Comparison of ENCODE assay signal across 11 cellular contexts in the genomic region with DNA sequence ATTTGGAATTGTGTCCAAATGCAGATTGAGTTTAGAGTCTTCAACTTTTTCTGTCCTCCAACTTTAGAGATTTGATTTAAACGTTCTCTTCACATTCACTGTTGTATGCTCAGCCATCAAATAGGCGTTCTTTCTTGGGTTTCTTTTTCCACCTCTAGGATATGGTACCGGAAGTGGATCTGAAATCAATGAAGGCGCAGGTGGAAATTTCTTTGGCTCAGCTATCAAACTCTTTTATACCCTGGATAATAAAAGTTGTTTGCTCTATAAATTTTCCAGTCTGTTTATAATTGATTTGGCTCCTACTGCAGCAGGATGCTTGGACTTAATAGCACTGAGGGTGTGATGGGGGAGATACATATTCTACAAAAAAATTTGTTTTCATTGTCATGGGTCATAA. TPM values are rescaled to one million over a fixed set of nuclear protein-coding genes. Genes with fewer than 3 reads are reported as not detected.
DNase-seq lines count a peak whose midpoint lies in the region; ATAC-seq and TF ChIP-seq lines count a peak whose summit lies in the region.
"Had no signal": no experiment of that assay in that cellular context is flagged by ENCODE, and none has a peak within 500 bp of the region (broad histone marks: within the 10 kb centered on the region; RNA-seq: fewer than 3 reads in every experiment).

No MANE protein-coding gene starts in this region.

- TF ChIP-seq CTCF in uterus (IDR thresholded peaks at IDR 0.05) = no peak

- no peak for ATAC-seq in activated T-cell treated with anti-CD3 and anti-CD28 coated beads, Interleukin-2, amount 50 U/mL, for 72 hours (replicated peaks in 1 of 2)
- ATAC-seq in stimulated activated naive CD8-positive, alpha-beta T cell treated with anti-CD3 and anti-CD28 coated beads, Interleukin-15, amount 100 ng/mL, for 72 hours = no peak
- no peak for ATAC-seq in GM21390 (IDR thresholded peaks at IDR 0.05; ENCODE audit: unreplicated experiment)

- POLR2A ChIA-PET in activated CD4-positive, alpha-beta memory T cell treated with anti-CD3 and anti-CD28 coated beads, Interleukin-2, amount 10 ng/mL, durations not matched to agents 7 days and 5 days (lab: Charles Lee) = no interaction called here

- peak overlapping the region; percentile 97 for H3K27ac Mint-ChIP-seq in activated T-cell treated with anti-CD3 and anti-CD28 coated beads, Interleukin-2, amount 50 U/mL, for 72 hours
- peak overlapping the region; percentile 37 for H3K27ac Mint-ChIP-seq in activated CD4-positive, alpha-beta memory T cell treated with anti-CD3 and anti-CD28 coated beads, Interleukin-2, amount 10 ng/mL, durations not matched to agents 7 days and 5 days
- H3K27ac Mint-ChIP-seq in stimulated activated naive CD8-positive, alpha-beta T cell treated with anti-CD3 and anti-CD28 coated beads, Interleukin-15, amount 100 ng/mL, for 72 hours = no peak overlapping the region

- H3K36me3 ChIP-seq in iPS-20b (ENCODE audit: insufficient read depth, low read depth, low read length) (peaks cover 3% of the 10 kb centered on the region; the same call in 1 of the 2 replicates), uterus (no peaks in the 10 kb centered on the region)

- CTCF ChIA-PET in activated CD4-positive, alpha-beta memory T cell treated with anti-CD3 and anti-CD28 coated beads, Interleukin-2, amount 10 ng/mL, durations not matched to agents 7 days and 5 days (lab: Charles Lee) = no interaction called here

- no peaks in the 10 kb centered on the region for H3K9me3 ChIP-seq in iPS-20b (ENCODE audit: insufficient read depth, low read depth, low read length)
- H3K9me3 ChIP-seq in uterus = no peaks in the 10 kb centered on the region

- H3K9me3 Mint-ChIP-seq in activated T-cell treated with anti-CD3 and anti-CD28 coated beads, Interleukin-2, amount 50 U/mL, for 72 hours = no peaks in the 10 kb centered on the region
- H3K9me3 Mint-ChIP-seq in activated CD4-positive, alpha-beta memory T cell treated with anti-CD3 and anti-CD28 coated beads, Interleukin-2, amount 10 ng/mL, durations not matched to agents 7 days and 5 days = no peaks in the 10 kb centered on the region
- no peaks in the 10 kb centered on the region for H3K9me3 Mint-ChIP-seq in stimulated activated naive CD8-positive, alpha-beta T cell treated with anti-CD3 and anti-CD28 coated beads, Interleukin-15, amount 100 ng/mL, for 72 hours

- H3K4me3 ChIP-seq in iPS-20b (ENCODE audit: low read length) (peak overlapping the region; percentile 5; the same call in 1 of the 2 replicates), uterus (no peak overlapping the region)

- no peak overlapping the region for H3K9ac ChIP-seq in iPS-20b (ENCODE audit: low read depth, low read length)

- peaks cover 14% of the 10 kb centered on the region for H3K27me3 ChIP-seq in iPS-20b (ENCODE audit: insufficient read depth, low read length)
- H3K27me3 ChIP-seq in uterus = no peaks in the 10 kb centered on the region

- no peak for TF ChIP-seq POLR2A in uterus (IDR thresholded peaks at IDR 0.05)

- no peaks in the 10 kb centered on the region for H3K4me1 ChIP-seq in iPS-20b (ENCODE audit: insufficient read depth, low read length)
- peaks cover 0 to 9% of the 10 kb centered on the region in 2 donors for H3K4me1 ChIP-seq in uterus

- H3K27ac ChIP-seq in iPS-20b (ENCODE audit: low read length) (no peak overlapping the region), uterus (no peak overlapping the region)

- peak overlapping the region; percentile 93 to 98 for H3K4me3 Mint-ChIP-seq in activated T-cell treated with anti-CD3 and anti-CD28 coated beads, Interleukin-2, amount 50 U/mL, for 72 hours
- H3K4me3 Mint-ChIP-seq in activated CD4-positive, alpha-beta memory T cell treated with anti-CD3 and anti-CD28 coated beads, Interleukin-2, amount 10 ng/mL, durations not matched to agents 7 days and 5 days = peak overlapping the region; percentile 86
- peak overlapping the region; percentile 89 to 95 for H3K4me3 Mint-ChIP-seq in stimulated activated naive CD8-positive, alpha-beta T cell treated with anti-CD3 and anti-CD28 coated beads, Interleukin-15, amount 100 ng/mL, for 72 hours

- intact Hi-C loops in uterus (cut with DNase I; ENCODE audit: low total_unique reads) = no loop called here

- H3K36me3 Mint-ChIP-seq in activated T-cell treated with anti-CD3 and anti-CD28 coated beads, Interleukin-2, amount 50 U/mL, for 72 hours (ENCODE audit: insufficient read depth in 2 of 2) = peaks cover 2 to 8% of the 10 kb centered on the region in 2 donors
- H3K36me3 Mint-ChIP-seq in activated CD4-positive, alpha-beta memory T cell treated with anti-CD3 and anti-CD28 coated beads, Interleukin-2, amount 10 ng/mL, durations not matched to agents 7 days and 5 days (ENCODE audit: low read depth) = peaks cover 30% of the 10 kb centered on the region

- peaks cover 69% of the 10 kb centered on the region for H3K4me1 Mint-ChIP-seq in activated T-cell treated with anti-CD3 and anti-CD28 coated beads, Interleukin-2, amount 50 U/mL, for 72 hours (ENCODE audit: low read depth)
- H3K4me1 Mint-ChIP-seq in activated CD4-positive, alpha-beta memory T cell treated with anti-CD3 and anti-CD28 coated beads, Interleukin-2, amount 10 ng/mL, durations not matched to agents 7 days and 5 days = peaks cover 49% of the 10 kb centered on the region
- H3K4me1 Mint-ChIP-seq in stimulated activated naive CD8-positive, alpha-beta T cell treated with anti-CD3 and anti-CD28 coated beads, Interleukin-15, amount 100 ng/mL, for 72 hours = peaks cover 63% of the 10 kb centered on the region

- no peaks in the 10 kb centered on the region for H3K27me3 Mint-ChIP-seq in activated T-cell treated with anti-CD3 and anti-CD28 coated beads, Interleukin-2, amount 50 U/mL, for 72 hours (ENCODE audit: low read depth)
- H3K27me3 Mint-ChIP-seq in activated CD4-positive, alpha-beta memory T cell treated with anti-CD3 and anti-CD28 coated beads, Interleukin-2, amount 10 ng/mL, durations not matched to agents 7 days and 5 days = no peaks in the 10 kb centered on the region
- H3K27me3 Mint-ChIP-seq in stimulated activated naive CD8-positive, alpha-beta T cell treated with anti-CD3 and anti-CD28 coated beads, Interleukin-15, amount 100 ng/mL, for 72 hours = no peaks in the 10 kb centered on the region

- no peak for DNase-seq in activated T-cell treated with anti-CD3 and anti-CD28 coated beads, Interleukin-2, amount 50 U/mL, for 72 hours
- DNase-seq in activated T-cell treated with anti-CD3 and anti-CD28 coated beads for 4 hours = no peak
- DNase-seq in activated CD4-positive, alpha-beta memory T cell treated with anti-CD3 and anti-CD28 coated beads, Interleukin-2, amount 10 ng/mL, durations not matched to agents 7 days and 5 days = no peak
- DNase-seq in stimulated activated naive CD8-positive, alpha-beta T cell treated with anti-CD3 and anti-CD28 coated beads, Interleukin-15, amount 100 ng/mL, for 72 hours = no peak
- DNase-seq in stimulated activated CD4-positive, alpha-beta T cell treated with anti-CD3 and anti-CD28 coated beads, Interleukin-1b, Interleukin-23, amount 100 ng/mL, for 48 hours = no peak
- DNase-seq in uterus = no peak
- DNase-seq: foreskin melanocyte, NCI-H345, retina had no signal

RNA-seq across cellular contexts. Expression of gene COG3, which starts 1.6 kb away (rescaled TPM):
- total RNA-seq in activated T-cell treated with anti-CD3 and anti-CD28 coated beads, Interleukin-2, amount 50 U/mL, for 72 hours = 10 to 100 TPM; 28.0 to 29.8 TPM
- total RNA-seq in activated CD4-positive, alpha-beta memory T cell treated with anti-CD3 and anti-CD28 coated beads, Interleukin-2, amount 10 ng/mL, durations not matched to agents 7 days and 5 days = 10 to 100 TPM; 24.6 to 26.5 TPM
- total RNA-seq in uterus = 10 to 100 TPM; 26.2 to 57.4 (median 36.5) TPM

RNA-seq across cellular contexts. Expression of gene SLC25A30, which starts 48.2 kb away (rescaled TPM):
- 10 to 100 TPM; 17.9 to 19.8 TPM for total RNA-seq in activated T-cell treated with anti-CD3 and anti-CD28 coated beads, Interleukin-2, amount 50 U/mL, for 72 hours
- total RNA-seq in activated CD4-positive, alpha-beta memory T cell treated with anti-CD3 and anti-CD28 coated beads, Interleukin-2, amount 10 ng/mL, durations not matched to agents 7 days and 5 days = 10 to 100 TPM; 17.5 to 17.6 TPM
- 10 to 100 TPM in 3 of 4 donors, 1 to 10 TPM in 1; 8.2 to 30.5 (median 22.2) TPM for total RNA-seq in uterus

Comparison
In these comparisons a context has a peak if more than half of its experiments do, and no peak if none do; other contexts are left out.
1. H3K27ac Mint-ChIP-seq: peak in activated T-cell treated with anti-CD3 and anti-CD28 coated beads, Interleukin-2, amount 50 U/mL, for 72 hours (single experiment) and activated CD4-positive, alpha-beta memory T cell treated with anti-CD3 and anti-CD28 coated beads, Interleukin-2, amount 10 ng/mL, durations not matched to agents 7 days and 5 days (single experiment); none in stimulated activated naive CD8-positive, alpha-beta T cell treated with anti-CD3 and anti-CD28 coated beads, Interleukin-15, amount 100 ng/mL, for 72 hours (0 of 2).
2. Peak in every context shown above with its lines, with median percentiles within 50 percentile points of each other: H3K4me3 Mint-ChIP-seq.